Comparison of ENCODE assay signal across 8 cellular contexts in genomic region chr7:27172388-27172774, GRCh38. TPM values are rescaled to one million over a fixed set of nuclear protein-coding genes. Genes with fewer than 3 reads are reported as not detected.
DNase-seq lines count a peak whose midpoint lies in the region; ATAC-seq and TF ChIP-seq lines count a peak whose summit lies in the region.

No MANE protein-coding gene starts in this region.

- H3K27ac ChIP-seq in PC-3 (ENCODE audit: low read length), result peak overlapping the region; percentile 97

- no peaks in the 10 kb centered on the region for H3F3A ChIP-seq in PC-3 (ENCODE audit: low read length, unreplicated experiment)

- H3K27me3 Mint-ChIP-seq in activated CD4-positive, alpha-beta T cell treated with anti-CD3 and anti-CD28 coated beads for 36 hours, result peaks cover 57% of the 10 kb centered on the region

- H3K36me3 Mint-ChIP-seq in activated CD4-positive, alpha-beta T cell treated with anti-CD3 and anti-CD28 coated beads for 36 hours (ENCODE audit: low read depth), result no peaks in the 10 kb centered on the region

- POLR2A ChIA-PET in activated CD4-positive, alpha-beta T cell treated with anti-CD3 and anti-CD28 coated beads for 36 hours (lab: Charles Lee), result no interaction called here
- POLR2A ChIA-PET in PC-3 (lab: Charles Lee; ENCODE audit: unreplicated experiment), result interaction anchor here (0.5 to 1.3 kb wide), 6 partner anchors 10 to 28 kb away, joined by 3 to 7 read pairs (median 5); partner anchors contain the start of genes HOXA11 and HOXA13

- H3K27ac Mint-ChIP-seq in activated CD4-positive, alpha-beta T cell treated with anti-CD3 and anti-CD28 coated beads for 36 hours, result no peak overlapping the region

- peak overlapping the region; percentile 7 for H3K4me3 Mint-ChIP-seq in activated CD4-positive, alpha-beta T cell treated with anti-CD3 and anti-CD28 coated beads for 36 hours

- CTCF ChIA-PET in activated CD4-positive, alpha-beta T cell treated with anti-CD3 and anti-CD28 coated beads for 36 hours (lab: Charles Lee), result interaction anchor here (0.6 to 1.6 kb wide), 4 partner anchors 10 to 114 kb away, joined by 3 to 5 read pairs (median 4); no protein-coding TSS in a partner anchor
- CTCF ChIA-PET in PC-3 (lab: Charles Lee), result interaction anchor here (0.7 kb wide), 1 partner anchor 10 kb away, joined by 3 read pairs; no protein-coding TSS in a partner anchor

- no peaks in the 10 kb centered on the region for H3K9me3 ChIP-seq in PC-3 (ENCODE audit: low read length)

- intact Hi-C loops in activated CD4-positive, alpha-beta T cell treated with anti-CD3 and anti-CD28 coated beads for 36 hours (cut with DNase I, micrococcal nuclease), result loop anchor here in 1 of 2 experiments (2.0 kb wide), 1 partner anchor 16 kb away; the partner anchor contains the start of gene HOXA7
- intact Hi-C loops in PC-3 (cut with micrococcal nuclease), result no loop called here

- no peaks in the 10 kb centered on the region for H3K9me2 ChIP-seq in PC-3 (replicated peaks; ENCODE audit: low read length)

- BruUV-seq in PC-3 (replicated peaks; lab: Mats Ljungman, UMichigan), result no TSS peak

- no peaks in the 10 kb centered on the region for H3K27me3 ChIP-seq in PC-3 (ENCODE audit: low read length)

- H4K20me1 ChIP-seq in PC-3 (ENCODE audit: low read length), result no peaks in the 10 kb centered on the region

- peaks cover 27% of the 10 kb centered on the region for H3K4me1 ChIP-seq in PC-3 (ENCODE audit: insufficient read depth, low read length)

- peak overlapping the region; percentile 84 for H3K4me3 ChIP-seq in PC-3 (ENCODE audit: low read length)
- peak overlapping the region; percentile 60 for H3K4me3 ChIP-seq in fibroblast of mammary gland (ENCODE audit: control insufficient read depth, low read depth, low read length)

- H3K9me3 Mint-ChIP-seq in activated CD4-positive, alpha-beta T cell treated with anti-CD3 and anti-CD28 coated beads for 36 hours (ENCODE audit: low read depth), result no peaks in the 10 kb centered on the region

- peak overlapping the region; percentile 90 for H3K9ac ChIP-seq in PC-3 (ENCODE audit: low read length)

- peaks cover 100% of the 10 kb centered on the region for H3K79me2 ChIP-seq in PC-3 (ENCODE audit: low read length)

- H2AFZ ChIP-seq in PC-3 (ENCODE audit: low read length), result no peak overlapping the region

- H3K4me1 Mint-ChIP-seq in activated CD4-positive, alpha-beta T cell treated with anti-CD3 and anti-CD28 coated beads for 36 hours, result peaks cover 15% of the 10 kb centered on the region

- no peak for DNase-seq in activated CD4-positive, alpha-beta T cell treated with anti-CD3 and anti-CD28 coated beads for 36 hours
- DNase-seq in activated CD4-positive, alpha-beta T cell treated with anti-CD3 and anti-CD28 coated beads, Interleukin-2, amount 50 U/mL, for 1 hour, result no peak
- DNase-seq in PC-3, result no peak
- DNase-seq in fibroblast of mammary gland (ENCODE audit: low read depth), result peak; percentile 45
- DNase-seq in stimulated activated CD8-positive, alpha-beta memory T cell treated with anti-CD3 and anti-CD28 coated beads, Interleukin-4, amount 100 ng/mL, for 48 hours, result peak; percentile 28
- no peak for DNase-seq in DMS53 treated with DMSO at 0.1 percent for 48 hours (lab: John Stamatoyannopoulos, UW; ENCODE audit: unreplicated experiment)

- H3K36me3 ChIP-seq in PC-3 (ENCODE audit: low read depth, low read length), result 0 out of 2 replicates have a peak, but pooled peaks cover 4% of the 10 kb centered on the region

- ATAC-seq in activated CD4-positive, alpha-beta T cell treated with anti-CD3 and anti-CD28 coated beads for 36 hours, result no peak
- ATAC-seq in PC-3, result no peak
- no peak for ATAC-seq in GM18870 (IDR thresholded peaks at IDR 0.05; ENCODE audit: unreplicated experiment)
- ATAC-seq in GM18519 (IDR thresholded peaks at IDR 0.05; ENCODE audit: low FRiP score, unreplicated experiment), result no peak

- H3K4me2 ChIP-seq in PC-3 (ENCODE audit: low read length), result peak overlapping the region; percentile 93

- TF ChIP-seq CTCF in PC-3 (conservative IDR thresholded peaks at IDR 0.05; ENCODE audit: low read depth, low read length) (no peak), fibroblast of mammary gland (conservative IDR thresholded peaks at IDR 0.05; ENCODE audit: control insufficient read depth, insufficient read depth, low read depth, low read length) (no peak)

RNA-seq across cellular contexts. Expression of gene HOXA10, which starts 1.7 kb away (rescaled TPM):
- not detected for total RNA-seq in activated CD4-positive, alpha-beta T cell treated with anti-CD3 and anti-CD28 coated beads for 36 hours
- total RNA-seq in PC-3 (2014; rRNA removed), result 36.0 and 46.1 TPM in 2 replicates

RNA-seq across cellular contexts. Expression of gene HOXA9, which starts 7.0 kb away (rescaled TPM):
- not detected for total RNA-seq in activated CD4-positive, alpha-beta T cell treated with anti-CD3 and anti-CD28 coated beads for 36 hours
- total RNA-seq in PC-3 (2014; rRNA removed), result 69.0 and 85.3 TPM in 2 replicates

RNA-seq across cellular contexts. Expression of gene HOXA11, which starts 12.7 kb away (rescaled TPM):
- total RNA-seq in activated CD4-positive, alpha-beta T cell treated with anti-CD3 and anti-CD28 coated beads for 36 hours, result not detected
- total RNA-seq in PC-3 (2014; rRNA removed), result 26.6 and 31.4 TPM in 2 replicates

RNA-seq across cellular contexts. Expression of gene HOXA7, which starts 15.9 kb away (rescaled TPM):
- total RNA-seq in activated CD4-positive, alpha-beta T cell treated with anti-CD3 and anti-CD28 coated beads for 36 hours, result not detected
- total RNA-seq in PC-3 (2014; rRNA removed), result 2.6 and 2.8 TPM in 2 replicates

RNA-seq across cellular contexts. Expression of gene HOXA3, which starts 20.0 kb away (rescaled TPM):
- total RNA-seq in activated CD4-positive, alpha-beta T cell treated with anti-CD3 and anti-CD28 coated beads for 36 hours, result not detected
- 4.5 and 13.8 TPM in 2 replicates for total RNA-seq in PC-3 (2014; rRNA removed)

Comparison
In these comparisons a context has a peak if more than half of its experiments do, and no peak if none do; other contexts are left out.
1. DNase-seq: peak in fibroblast of mammary gland (single experiment) and stimulated activated CD8-positive, alpha-beta memory T cell treated with anti-CD3 and anti-CD28 coated beads, Interleukin-4, amount 100 ng/mL, for 48 hours (single experiment); none in activated CD4-positive, alpha-beta T cell treated with anti-CD3 and anti-CD28 coated beads for 36 hours (single experiment), activated CD4-positive, alpha-beta T cell treated with anti-CD3 and anti-CD28 coated beads, Interleukin-2, amount 50 U/mL, for 1 hour (single experiment), PC-3 (single experiment) and DMS53 treated with DMSO at 0.1 percent for 48 hours (single experiment).
2. RNA of gene HOXA10, which starts 1.7 kb away (total RNA-seq): 36.0 to 46.1 TPM in PC-3; not detected in activated CD4-positive, alpha-beta T cell treated with anti-CD3 and anti-CD28 coated beads for 36 hours; every median in the first group is over 10 times any median in the second.
3. RNA of gene HOXA9, which starts 7.0 kb away (total RNA-seq): 69.0 to 85.3 TPM in PC-3; not detected in activated CD4-positive, alpha-beta T cell treated with anti-CD3 and anti-CD28 coated beads for 36 hours; every median in the first group is over 10 times any median in the second.
4. RNA of gene HOXA11, which starts 12.7 kb away (total RNA-seq): 26.6 to 31.4 TPM in PC-3; not detected in activated CD4-positive, alpha-beta T cell treated with anti-CD3 and anti-CD28 coated beads for 36 hours; every median in the first group is over 10 times any median in the second.